29 cellular contexts compared by ENCODE assay signal in genomic region chr5:114402206-114402605, GRCh38. TPM values are rescaled to one million over a fixed set of nuclear protein-coding genes. Genes with fewer than 3 reads are reported as not detected.
"Had no signal": no experiment of that assay in that cellular context is flagged by ENCODE, and none has a peak within 500 bp of the region (broad histone marks: within the 10 kb centered on the region; RNA-seq: fewer than 3 reads in every experiment).

No MANE protein-coding gene starts in this region.

- H2AFZ ChIP-seq: PC-9 had no signal

- H3K9ac ChIP-seq: KMS-11, SK-N-SH had no signal

- H3K4me3 ChIP-seq: K562, PC-9, Peyer's patch, SJSA1 had no signal

- H3K36me3 ChIP-seq: Peyer's patch, SJSA1 had no signal

- H3K9me3 ChIP-seq: Peyer's patch, SJSA1, SK-N-SH had no signal

- FAIRE-seq: HTR-8/SVneo, K562 had no signal

- DNase-seq: Kasumi-1, NCI-H1092 treated with DMSO at 0.1 percent for 48 hours, NCI-H1436, NCI-H187, NCI-H2029, NCI-H2081 treated with DMSO at 0.1 percent for 48 hours, NCI-H2171, NCI-H226, NCI-H446, NCI-H510A, NCI-H524 treated with DMSO at 0.1 percent for 48 hours, NCI-H69, NCI-H774, OCI-M1, PC-9, Peyer's patch, SHP77 treated with DMSO at 0.1 percent for 48 hours, SK-N-SH, SW 1271, T-cell had no signal

- H3K27ac ChIP-seq: KMS-11, PC-9, Peyer's patch, SJSA1 had no signal

- ATAC-seq: K562, Right ventricle myocardium inferior, T-cell had no signal

- H3K27me3 ChIP-seq: Peyer's patch, SJSA1 had no signal

- H3K4me1 ChIP-seq: Peyer's patch, SJSA1 had no signal

- H3K4me2 ChIP-seq: KMS-11, PC-9, SK-N-SH had no signal

RNA-seq across cellular contexts. Expression of gene KCNN2, which starts 40.3 kb away (rescaled TPM):
- total RNA-seq: MCF 10A; PC-9; RPMI7951; T-cell; T-helper 2 cell treated with Interferon-gamma antibody and Interleukin-4, amounts not matched to agents 100 ng/mL and 5 ng/mL, for 36 hours had no signal
- polyA plus RNA-seq: IgD-negative memory B cell, K562, SK-N-SH had no signal
